Comparison of ENCODE assay signal across 1 cellular context in genomic region chr16:56673916-56674315, GRCh38.
TF ChIP-seq lines count a peak whose summit lies in the region.

No MANE protein-coding gene starts in this region.

TF ChIP-seq in H1, 55 proteins besides CTCF, POLR2A, EP300 and RAD21:
- TF ChIP-seq POLR2AphosphoS5 (IDR thresholded peaks at IDR 0.05; ENCODE audit: low read depth, low read length): no peak
- TF ChIP-seq EZH2 (IDR thresholded peaks at IDR 0.05; ENCODE audit: low read depth, low read length, severe bottlenecking): peak; percentile 6
